1 cellular context compared by ENCODE assay signal in the genomic region with DNA sequence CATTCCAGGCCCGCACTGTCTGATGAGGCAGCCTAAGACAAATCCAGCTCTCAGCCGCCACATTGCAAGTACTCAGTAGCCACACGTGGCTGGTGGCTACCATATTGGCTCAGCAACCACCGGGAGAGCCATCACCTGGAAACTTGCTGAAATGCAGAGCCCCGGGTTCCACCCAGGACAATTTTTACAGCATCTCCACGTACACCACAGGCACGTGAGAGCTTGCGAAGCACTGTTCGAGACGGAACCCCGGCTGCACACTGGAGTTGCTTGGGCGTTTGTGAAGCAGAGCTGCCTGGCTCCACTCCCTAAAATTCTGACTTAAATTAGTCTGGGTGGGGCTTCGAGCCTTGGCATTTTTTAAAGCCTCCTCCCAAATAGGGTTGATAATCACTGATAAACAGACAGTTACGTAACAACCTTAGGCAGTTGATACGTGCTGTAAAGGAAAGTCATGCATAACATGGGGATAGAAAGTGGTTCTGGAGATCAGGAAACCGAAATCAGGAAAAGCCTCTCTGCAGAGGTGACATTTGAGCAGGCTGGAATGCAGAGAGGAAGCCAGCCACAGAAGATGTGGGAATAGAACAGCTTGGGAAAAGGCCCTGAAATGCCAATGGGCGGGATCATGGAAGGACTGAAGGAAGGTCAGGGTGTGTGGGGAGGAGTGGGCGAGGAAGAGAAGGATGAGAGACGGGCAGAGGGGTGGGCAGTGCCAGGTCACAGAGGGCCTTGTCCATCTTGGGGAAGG.
TF ChIP-seq lines count a peak whose summit lies in the region.

No MANE protein-coding gene starts in this region.

TF ChIP-seq in IMR-90, 13 proteins besides CTCF, POLR2A, EP300 and RAD21:
- no peak for TF ChIP-seq ELK1 (IDR thresholded peaks at IDR 0.05; ENCODE audit: borderline replicate concordance, low read depth, low read length)
- TF ChIP-seq CEBPB (IDR thresholded peaks at IDR 0.05; ENCODE audit: low read depth, low read length), result peak; percentile 72
